Comparison of ENCODE assay signal across 8 cellular contexts in the genomic region with DNA sequence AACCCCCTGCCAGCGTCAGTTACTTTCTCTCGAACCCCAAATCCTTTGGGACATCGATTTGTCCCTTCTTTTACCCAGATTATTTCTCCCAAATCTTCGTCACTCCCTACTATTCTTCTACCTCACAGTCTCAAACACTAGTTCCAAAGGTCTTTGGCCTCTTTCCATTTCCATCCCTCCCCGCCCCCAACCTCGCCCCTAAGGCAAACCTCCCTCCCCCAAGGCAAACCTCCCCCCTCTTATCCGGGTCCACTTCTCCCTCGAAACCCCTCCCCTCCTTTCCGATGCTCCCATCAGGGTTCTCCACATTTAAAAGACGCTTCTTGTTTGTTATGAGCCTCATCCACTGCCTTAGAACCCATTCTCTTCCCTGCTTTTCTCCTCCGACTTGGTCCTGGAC. TPM values are rescaled to one million over a fixed set of nuclear protein-coding genes. Genes with fewer than 3 reads are reported as not detected.
DNase-seq lines count a peak whose midpoint lies in the region; ATAC-seq and TF ChIP-seq lines count a peak whose summit lies in the region.

No MANE protein-coding gene starts in this region.

- H3K9me3 ChIP-seq in CD4-positive, alpha-beta T cell (ENCODE audit: control insufficient read depth, low read length) = no peaks in the 10 kb centered on the region
- no peaks in the 10 kb centered on the region for H3K9me3 ChIP-seq in Panc1 (ENCODE audit: control insufficient read depth, insufficient read depth, low read depth, low read length)

- POLR2A ChIA-PET in CD4-positive, alpha-beta T cell (lab: Charles Lee) = interaction anchor here (0.7 to 1.7 kb wide), 2 partner anchors 79 to 222 kb away, joined by 4 read pairs; partner anchors contain the start of gene CAPN7
- POLR2A ChIA-PET in Panc1 (lab: Charles Lee) = no interaction called here

- H3K4me3 Mint-ChIP-seq in CD4-positive, alpha-beta T cell = peak overlapping the region; percentile 93
- peak overlapping the region; percentile 100 for H3K4me3 Mint-ChIP-seq in nephron progenitor cell

- TF ChIP-seq CTCF in CD4-positive, alpha-beta T cell (IDR thresholded peaks at IDR 0.05) = no peak
- TF ChIP-seq CTCF in Panc1 (IDR thresholded peaks at IDR 0.05) (no peak), epithelial cell of esophagus (IDR thresholded peaks at IDR 0.05; ENCODE audit: insufficient read depth, low read depth, low read length, missing control alignments) (no peak), nephron progenitor cell (IDR thresholded peaks at IDR 0.05) (no peak)

- intact Hi-C loops in CD4-positive, alpha-beta T cell (cut with DNase I, micrococcal nuclease) = loop anchor here (2.0 to 10.0 kb wide), 6 partner anchors 49 to 1553 kb away; partner anchors contain the start of genes DPH3 (in 1 of the 2), NR2C2 (in 1 of the 2) and OXNAD1 (in 1 of the 2)
- intact Hi-C loops in Panc1 (cut with micrococcal nuclease; ENCODE audit: unreplicated experiment) = no loop called here

- peak overlapping the region; percentile 80 for H3K27ac ChIP-seq in CD4-positive, alpha-beta T cell (ENCODE audit: low read depth, low read length)
- peak overlapping the region; percentile 88 for H3K27ac ChIP-seq in Panc1 (ENCODE audit: low read length)

- CTCF ChIA-PET in CD4-positive, alpha-beta T cell (lab: Charles Lee) = no interaction called here
- CTCF ChIA-PET in Panc1 (lab: Charles Lee) = no interaction called here

- peaks cover 19% of the 10 kb centered on the region for H3K36me3 ChIP-seq in Panc1 (ENCODE audit: control insufficient read depth, insufficient read depth, low read length)

- H3K4me3 ChIP-seq in Panc1 (ENCODE audit: low read depth in 2 of 2, low read length in 2 of 2) (peak overlapping the region; percentile 89 to 90), epithelial cell of esophagus (ENCODE audit: low read length) (peak overlapping the region; percentile 90)

- no peaks in the 10 kb centered on the region for H3K9me3 Mint-ChIP-seq in CD4-positive, alpha-beta T cell
- H3K9me3 Mint-ChIP-seq in nephron progenitor cell = no peaks in the 10 kb centered on the region

- no peaks in the 10 kb centered on the region for H3K27me3 ChIP-seq in CD4-positive, alpha-beta T cell (ENCODE audit: control insufficient read depth, insufficient read depth, low read length)
- no peaks in the 10 kb centered on the region for H3K27me3 ChIP-seq in Panc1 (ENCODE audit: control insufficient read depth, insufficient read depth, low read length)

- peaks cover 8% of the 10 kb centered on the region for H3K4me1 ChIP-seq in Panc1 (ENCODE audit: control insufficient read depth, insufficient read depth, low read length)

- in situ Hi-C loops in Panc1 (cut with HindIII; ENCODE audit: low pct_unique_long_range_greater_than_20kb, low sequenced_read_pairs) = no loop called here

- ATAC-seq in CD4-positive, alpha-beta T cell (ENCODE audit: poor library complexity) = no peak
- ATAC-seq in Panc1 (no peak), GM19452 (IDR thresholded peaks at IDR 0.05; ENCODE audit: unreplicated experiment) (no peak)

- peak overlapping the region; percentile 81 for H3K27ac Mint-ChIP-seq in CD4-positive, alpha-beta T cell
- H3K27ac Mint-ChIP-seq in nephron progenitor cell = peak overlapping the region; percentile 67

- peaks cover 76% of the 10 kb centered on the region for H3K36me3 Mint-ChIP-seq in CD4-positive, alpha-beta T cell (ENCODE audit: low read depth)
- peaks cover 24% of the 10 kb centered on the region for H3K36me3 Mint-ChIP-seq in nephron progenitor cell (ENCODE audit: low read depth)

- no peaks in the 10 kb centered on the region for H3K27me3 Mint-ChIP-seq in CD4-positive, alpha-beta T cell
- H3K27me3 Mint-ChIP-seq in nephron progenitor cell (ENCODE audit: low read depth, poor library complexity) = no peaks in the 10 kb centered on the region

- no peak for DNase-seq in CD4-positive, alpha-beta T cell
- no peak for DNase-seq in Panc1 (ENCODE audit: low read depth, low spot score)
- no peak for DNase-seq in epithelial cell of esophagus (ENCODE audit: low read depth)
- peak; percentile 10 for DNase-seq in nephron progenitor cell
- DNase-seq in amniotic stem cell (lab: John Stamatoyannopoulos, UW) = no peak
- DNase-seq in SIG-M5 (lab: John Stamatoyannopoulos, UW) = no peak
- DNase-seq in NCI-H1417 treated with DMSO at 0.1 percent for 48 hours (lab: John Stamatoyannopoulos, UW) = no peak

- peaks cover 70% of the 10 kb centered on the region for H3K4me1 Mint-ChIP-seq in CD4-positive, alpha-beta T cell (ENCODE audit: low read depth)
- peaks cover 45% of the 10 kb centered on the region for H3K4me1 Mint-ChIP-seq in nephron progenitor cell

- no TSS peak for BruUV-seq in Panc1 (replicated peaks; lab: Mats Ljungman, UMichigan)

RNA-seq across cellular contexts. Expression of gene EAF1, which starts 0.6 kb away (rescaled TPM):
- 10 to 100 TPM; 31.7 to 34.9 TPM for total RNA-seq in CD4-positive, alpha-beta T cell
- total RNA-seq in Panc1 (2021; ENCODE audit: unreplicated experiment) = 16.1 TPM
- 12.2 TPM for polyA plus RNA-seq in Panc1 (2012; ENCODE audit: insufficient read length)

RNA-seq across cellular contexts. Expression of gene METTL6, which starts 0.6 kb away (rescaled TPM):
- total RNA-seq in CD4-positive, alpha-beta T cell = 1 to 10 TPM; 4.7 to 5.7 TPM
- 16.5 TPM for total RNA-seq in Panc1 (2021; ENCODE audit: unreplicated experiment)
- polyA plus RNA-seq in Panc1 (2012; ENCODE audit: insufficient read length) = 10.1 TPM
